ENCODE assay signal across 19 cellular contexts in genomic region chr21:20010691-20011200, GRCh38.
"Had no signal": no experiment of that assay in that cellular context is flagged by ENCODE, and none has a peak within 500 bp of the region (broad histone marks: within the 10 kb centered on the region; RNA-seq: fewer than 3 reads in every experiment).

No MANE protein-coding gene starts in this region.

- H3K36me3 ChIP-seq: SJCRH30 had no signal

- H3K9me3 ChIP-seq: SJCRH30 had no signal

- ATAC-seq: SK-N-SH treated with all-trans-retinoic acid at 6 μM for 48 hours had no signal

- H3K4me1 ChIP-seq: SJCRH30 had no signal

- H3K27me3 ChIP-seq: SJCRH30 had no signal

- DNase-seq: KBM-7, NCI-H1092, NCI-H1105 treated with DMSO at 0.1 percent for 48 hours, NCI-H1417 treated with DMSO at 0.1 percent for 48 hours, NCI-H146, NCI-H1694 treated with DMSO at 0.1 percent for 48 hours, NCI-H1930, NCI-H2081 treated with DMSO at 0.1 percent for 48 hours, NCI-H2171, NCI-H226, NCI-H446, NCI-H510A, NCI-H524 treated with DMSO at 0.1 percent for 48 hours, NCI-H69, NCI-H774, RPMI8226, SHP77 treated with DMSO at 0.1 percent for 48 hours, SJCRH30 had no signal

- H3K27ac ChIP-seq: SJCRH30 had no signal

- H3K4me3 ChIP-seq: SJCRH30 had no signal
